In genomic region chr7:130831817-130832481, GRCh38 we compare ENCODE assay signal across 8 cellular contexts.
DNase-seq lines count a peak whose midpoint lies in the region; ATAC-seq and TF ChIP-seq lines count a peak whose summit lies in the region.

No MANE protein-coding gene starts in this region.

- no peak for ATAC-seq in GM21423 (IDR thresholded peaks at IDR 0.05; ENCODE audit: unreplicated experiment)
- no peak for ATAC-seq in GM19324 (IDR thresholded peaks at IDR 0.05; ENCODE audit: low FRiP score, unreplicated experiment)

- no peak overlapping the region for H3K4me3 ChIP-seq in astrocyte of the spinal cord (ENCODE audit: low read depth, low read length)

- peak; percentile 41 for DNase-seq in SIG-M5 treated with dmso at 0.1 percent for 504 hours (lab: John Stamatoyannopoulos, UW; ENCODE audit: unreplicated experiment)
- DNase-seq in SIG-M5 (lab: John Stamatoyannopoulos, UW): no peak
- DNase-seq in NCI-H2081 (lab: John Stamatoyannopoulos, UW): peak; percentile 34 to 40
- DNase-seq in astrocyte of the spinal cord (ENCODE audit: low read depth, low spot score): peak; percentile 50
- DNase-seq in left kidney (ENCODE audit: low read depth, low spot score): peak; percentile 60
- no peak for DNase-seq in OCI-M2 (lab: John Stamatoyannopoulos, UW; ENCODE audit: unreplicated experiment)

- in situ Hi-C loops in astrocyte of the spinal cord (cut with HindIII; ENCODE audit: low sequenced_read_pairs): no loop called here

- TF ChIP-seq CTCF in astrocyte of the spinal cord (IDR thresholded peaks at IDR 0.05; ENCODE audit: low read depth, low read length): peak; percentile 62

Comparison
In these comparisons a context has a peak if more than half of its experiments do, and no peak if none do; other contexts are left out.
1. DNase-seq: peak in SIG-M5 treated with dmso at 0.1 percent for 504 hours (single experiment), NCI-H2081 (2 of 2), astrocyte of the spinal cord (single experiment) and left kidney (single experiment); none in SIG-M5 (single experiment) and OCI-M2 (single experiment).